23 cellular contexts compared by ENCODE assay signal in the genomic region with DNA sequence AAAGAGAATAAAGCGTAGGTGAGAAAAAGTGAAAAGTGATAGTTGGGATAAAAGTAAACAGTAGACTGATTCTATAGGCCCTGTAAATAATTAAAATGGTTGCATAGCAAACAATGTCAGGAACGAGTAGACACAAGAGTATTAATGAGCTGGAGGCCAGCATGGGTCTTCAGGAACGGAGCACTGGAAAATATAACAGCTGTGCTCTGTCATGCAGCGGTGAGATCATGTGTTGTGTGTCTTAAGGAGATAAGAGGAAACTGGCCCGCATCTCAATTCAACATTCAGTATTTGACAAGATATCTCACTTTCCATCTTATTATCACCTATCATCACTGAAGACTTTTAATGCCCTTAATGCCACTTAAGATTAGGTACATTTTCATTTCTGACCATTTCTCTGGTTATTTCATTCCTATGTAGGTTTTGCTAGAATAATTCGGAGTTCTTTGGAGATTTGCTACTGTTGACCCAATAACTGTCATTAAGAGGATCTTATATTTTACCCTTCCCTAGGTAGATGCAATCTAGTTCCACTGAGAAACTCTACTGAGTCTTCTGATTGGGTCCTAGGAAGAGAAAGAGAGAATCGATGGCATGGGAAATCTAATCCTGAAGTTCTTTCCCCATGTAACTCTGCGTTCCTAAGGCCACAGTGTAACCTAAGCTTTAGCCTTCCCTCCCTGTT. TPM values are rescaled to one million over a fixed set of nuclear protein-coding genes. Genes with fewer than 3 reads are reported as not detected.
"Had no signal": no experiment of that assay in that cellular context is flagged by ENCODE, and none has a peak within 500 bp of the region (broad histone marks: within the 10 kb centered on the region; RNA-seq: fewer than 3 reads in every experiment).

No MANE protein-coding gene starts in this region.

- H3K9me3 Mint-ChIP-seq: activated CD4-positive, alpha-beta T cell treated with anti-CD3 and anti-CD28 coated beads, Interleukin-2, amount 10 ng/mL, durations not matched to agents 24 days and 14 days; activated CD8-positive, alpha-beta T cell treated with anti-CD3 and anti-CD28 coated beads for 36 hours; activated T-cell treated with anti-CD3 and anti-CD28 coated beads, Interleukin-2, amount 50 U/mL, for 24 hours; activated T-helper 2 cell treated with anti-CD3 and anti-CD28 coated beads, Interferon-gamma antibody, Interleukin-2, Interleukin-4, amounts not matched to agents 10 μg/mL and 5 μg/mL and 100 μg/mL, durations not matched to agents 14 hours and 24 hours and 36 hours; brain; central memory CD8-positive, alpha-beta T cell; endodermal cell; nephron progenitor cell; stimulated activated naive CD8-positive, alpha-beta T cell treated with anti-CD3 and anti-CD28 coated beads, Interleukin-15, Interleukin-2, amounts not matched to agents 100 ng/mL and 50 ng/mL, for 24 hours had no signal

- H3K36me3 ChIP-seq: colonic mucosa, esophagus muscularis mucosa, right atrium auricular region, upper lobe of right lung had no signal

- ATAC-seq: activated CD8-positive, alpha-beta T cell treated with anti-CD3 and anti-CD28 coated beads for 36 hours; left cardiac atrium; upper lobe of right lung had no signal

- H3K4me3 Mint-ChIP-seq: activated CD4-positive, alpha-beta T cell treated with anti-CD3 and anti-CD28 coated beads, Interleukin-2, amount 10 ng/mL, durations not matched to agents 24 days and 14 days; activated CD8-positive, alpha-beta T cell treated with anti-CD3 and anti-CD28 coated beads for 36 hours; activated T-cell treated with anti-CD3 and anti-CD28 coated beads, Interleukin-2, amount 50 U/mL, for 24 hours; brain; central memory CD8-positive, alpha-beta T cell; endodermal cell; nephron progenitor cell; stimulated activated naive CD8-positive, alpha-beta T cell treated with anti-CD3 and anti-CD28 coated beads, Interleukin-15, Interleukin-2, amounts not matched to agents 100 ng/mL and 50 ng/mL, for 24 hours had no signal

- H3K9ac ChIP-seq: SK-N-SH had no signal

- H3K4me1 Mint-ChIP-seq: central memory CD8-positive, alpha-beta T cell had no signal

- H3K36me3 Mint-ChIP-seq: brain had no signal

- H3K4me1 ChIP-seq: colonic mucosa had no signal

- H3K9me3 ChIP-seq: colonic mucosa, esophagus muscularis mucosa, right atrium auricular region, SK-N-SH, testis, upper lobe of right lung had no signal

- H3K27me3 ChIP-seq: colonic mucosa, right atrium auricular region, testis had no signal

- H3K27ac Mint-ChIP-seq: activated CD4-positive, alpha-beta T cell treated with anti-CD3 and anti-CD28 coated beads, Interleukin-2, amount 10 ng/mL, durations not matched to agents 24 days and 14 days; activated CD8-positive, alpha-beta T cell treated with anti-CD3 and anti-CD28 coated beads for 36 hours; activated T-cell treated with anti-CD3 and anti-CD28 coated beads, Interleukin-2, amount 50 U/mL, for 24 hours; activated T-helper 2 cell treated with anti-CD3 and anti-CD28 coated beads, Interferon-gamma antibody, Interleukin-2, Interleukin-4, amounts not matched to agents 10 μg/mL and 5 μg/mL and 100 μg/mL, durations not matched to agents 14 hours and 24 hours and 36 hours; endodermal cell; nephron progenitor cell; stimulated activated naive CD8-positive, alpha-beta T cell treated with anti-CD3 and anti-CD28 coated beads, Interleukin-15, Interleukin-2, amounts not matched to agents 100 ng/mL and 50 ng/mL, for 24 hours had no signal

- H3K4me2 ChIP-seq: SK-N-SH had no signal

- DNase-seq: activated CD4-positive, alpha-beta T cell treated with anti-CD3 and anti-CD28 coated beads, Interleukin-2, amount 10 ng/mL, durations not matched to agents 24 days and 14 days; activated CD8-positive, alpha-beta T cell treated with anti-CD3 and anti-CD28 coated beads for 36 hours; activated naive CD4-positive, alpha-beta T cell treated with Interleukin-2 at 50 U/mL for 16 hours; activated T-cell treated with anti-CD3 and anti-CD28 coated beads, Interleukin-2, amount 50 U/mL, for 24 hours; anterior cingulate cortex; colonic mucosa; left cardiac atrium; midbrain; nephron progenitor cell; occipital lobe; SK-N-SH; testis; upper lobe of right lung had no signal

- H3K27me3 Mint-ChIP-seq: brain had no signal

- H3K4me3 ChIP-seq: colonic mucosa, esophagus muscularis mucosa, lung, right atrium auricular region, testis, upper lobe of right lung had no signal

- H3K27ac ChIP-seq: colonic mucosa, esophagus muscularis mucosa, right atrium auricular region, testis, upper lobe of right lung had no signal

RNA-seq across cellular contexts. Expression of gene OR10G7, which starts 38.6 kb away (rescaled TPM):
- total RNA-seq: activated CD4-positive, alpha-beta T cell treated with anti-CD3 and anti-CD28 coated beads, Interleukin-2, amount 10 ng/mL, durations not matched to agents 24 days and 14 days; activated CD8-positive, alpha-beta T cell treated with anti-CD3 and anti-CD28 coated beads for 36 hours; activated T-helper 2 cell treated with anti-CD3 and anti-CD28 coated beads, Interferon-gamma antibody, Interleukin-2, Interleukin-4, amounts not matched to agents 10 μg/mL and 5 μg/mL and 100 μg/mL, durations not matched to agents 14 hours and 24 hours and 36 hours; colonic mucosa; endodermal cell; esophagus muscularis mucosa; left cardiac atrium; lung; occipital lobe; posterior vena cava; right atrium auricular region; skeletal muscle tissue; testis; upper lobe of right lung had no signal
- polyA plus RNA-seq: lung, SK-N-SH had no signal

RNA-seq across cellular contexts. Expression of gene OR10G8, which starts 53.2 kb away (rescaled TPM):
- total RNA-seq: activated CD4-positive, alpha-beta T cell treated with anti-CD3 and anti-CD28 coated beads, Interleukin-2, amount 10 ng/mL, durations not matched to agents 24 days and 14 days; activated CD8-positive, alpha-beta T cell treated with anti-CD3 and anti-CD28 coated beads for 36 hours; activated T-helper 2 cell treated with anti-CD3 and anti-CD28 coated beads, Interferon-gamma antibody, Interleukin-2, Interleukin-4, amounts not matched to agents 10 μg/mL and 5 μg/mL and 100 μg/mL, durations not matched to agents 14 hours and 24 hours and 36 hours; endodermal cell; esophagus muscularis mucosa; left cardiac atrium; lung; occipital lobe; posterior vena cava; right atrium auricular region; skeletal muscle tissue; upper lobe of right lung had no signal
- polyA plus RNA-seq: lung, SK-N-SH had no signal

RNA-seq across cellular contexts. Expression of gene OR10G9, which starts 57.0 kb away (rescaled TPM):
- total RNA-seq: activated CD4-positive, alpha-beta T cell treated with anti-CD3 and anti-CD28 coated beads, Interleukin-2, amount 10 ng/mL, durations not matched to agents 24 days and 14 days; activated CD8-positive, alpha-beta T cell treated with anti-CD3 and anti-CD28 coated beads for 36 hours; activated T-helper 2 cell treated with anti-CD3 and anti-CD28 coated beads, Interferon-gamma antibody, Interleukin-2, Interleukin-4, amounts not matched to agents 10 μg/mL and 5 μg/mL and 100 μg/mL, durations not matched to agents 14 hours and 24 hours and 36 hours; endodermal cell; esophagus muscularis mucosa; left cardiac atrium; lung; occipital lobe; posterior vena cava; skeletal muscle tissue; upper lobe of right lung had no signal
- polyA plus RNA-seq: lung, SK-N-SH had no signal
